ENCODE assay signal across 15 cellular contexts in genomic region chr7:77702451-77703219, GRCh38. TPM values are rescaled to one million over a fixed set of nuclear protein-coding genes. Genes with fewer than 3 reads are reported as not detected.
DNase-seq lines count a peak whose midpoint lies in the region; ATAC-seq, FAIRE-seq and TF ChIP-seq lines count a peak whose summit lies in the region.
"Had no signal": no experiment of that assay in that cellular context is flagged by ENCODE, and none has a peak within 500 bp of the region (broad histone marks: within the 10 kb centered on the region; RNA-seq: fewer than 3 reads in every experiment).

No MANE protein-coding gene starts in this region.

- intact Hi-C loops in MCF 10A (cut with micrococcal nuclease) (no loop called here), mammary epithelial cell (cut with micrococcal nuclease) (no loop called here)

- no peak overlapping the region for H2AFZ ChIP-seq in mammary epithelial cell (ENCODE audit: low read depth, low read length)

- dilution Hi-C loops in mammary epithelial cell (cut with HindIII; ENCODE audit: low sequenced_read_pairs), result no loop called here

- no peak overlapping the region for H3K4me3 ChIP-seq in mammary epithelial cell (replicated peaks in 1 of 3; ENCODE audit: insufficient read depth in 1 of 3, low read depth in 2 of 3, low read length in 3 of 3)
- H3K4me3 ChIP-seq: lung had no signal

- in situ Hi-C loops in mammary epithelial cell (cut with MboI; ENCODE audit: low sequenced_read_pairs in 2 of 2), result no loop called here

- no peaks in the 10 kb centered on the region for H3K9me3 ChIP-seq in mammary epithelial cell (replicated peaks; ENCODE audit: insufficient read depth, low read length)

- H3K4me2 ChIP-seq in mammary epithelial cell (ENCODE audit: insufficient read depth, low read depth, low read length), result no peak overlapping the region

- H3K36me3 ChIP-seq in mammary epithelial cell (ENCODE audit: insufficient read depth, low read length), result peaks cover 2% of the 10 kb centered on the region

- no peaks in the 10 kb centered on the region for H3K9me3 Mint-ChIP-seq in MCF 10A (ENCODE audit: unreplicated experiment)
- no peaks in the 10 kb centered on the region for H3K9me3 Mint-ChIP-seq in stimulated activated naive CD8-positive, alpha-beta T cell treated with anti-CD3 and anti-CD28 coated beads, Interleukin-15, amount 100 ng/mL, for 72 hours

- ATAC-seq in stimulated activated naive CD8-positive, alpha-beta T cell treated with anti-CD3 and anti-CD28 coated beads, Interleukin-15, amount 100 ng/mL, for 72 hours, result no peak
- no peak for ATAC-seq in GM18907 (IDR thresholded peaks at IDR 0.05; ENCODE audit: unreplicated experiment)

- no peak overlapping the region for H3K4me3 Mint-ChIP-seq in MCF 10A (ENCODE audit: unreplicated experiment)
- peak overlapping the region in 1 of 2 donors; percentile 9 for H3K4me3 Mint-ChIP-seq in stimulated activated naive CD8-positive, alpha-beta T cell treated with anti-CD3 and anti-CD28 coated beads, Interleukin-15, amount 100 ng/mL, for 72 hours

- FAIRE-seq in RCC 7860 (lab: Jason Lieb, UNC), result no peak

- H3K36me3 Mint-ChIP-seq in MCF 10A (ENCODE audit: insufficient read depth, unreplicated experiment), result peaks cover 30% of the 10 kb centered on the region

- H3K27me3 Mint-ChIP-seq in MCF 10A (ENCODE audit: insufficient read depth, unreplicated experiment), result no peaks in the 10 kb centered on the region
- no peaks in the 10 kb centered on the region for H3K27me3 Mint-ChIP-seq in stimulated activated naive CD8-positive, alpha-beta T cell treated with anti-CD3 and anti-CD28 coated beads, Interleukin-15, amount 100 ng/mL, for 72 hours

- POLR2A ChIA-PET in MCF 10A (lab: Yijun Ruan, JAX), result interaction anchor here (1.0 to 1.4 kb wide), 5 partner anchors 9 to 26 kb away, joined by 3 to 6 read pairs (median 3); no protein-coding TSS in a partner anchor

- H3K27ac Mint-ChIP-seq in MCF 10A (ENCODE audit: low read depth, unreplicated experiment), result peak overlapping the region; percentile 39
- H3K27ac Mint-ChIP-seq in stimulated activated naive CD8-positive, alpha-beta T cell treated with anti-CD3 and anti-CD28 coated beads, Interleukin-15, amount 100 ng/mL, for 72 hours, result peak overlapping the region; percentile 2 to 11

- no peaks in the 10 kb centered on the region for H3K4me1 ChIP-seq in mammary epithelial cell (ENCODE audit: insufficient read depth, low read length)

- BruUV-seq in MCF 10A (replicated peaks; lab: Mats Ljungman, UMichigan) (no TSS peak), mammary epithelial cell (replicated peaks; lab: Mats Ljungman, UMichigan) (no TSS peak)

- no peaks in the 10 kb centered on the region for H4K20me1 ChIP-seq in mammary epithelial cell (ENCODE audit: insufficient read depth, low read length)

- WGBS in mammary epithelial cell (ENCODE audit: low coverage, missing lambda C conversion rate), result 80% methylated on average over 4 of the region's 4 CpGs

- no peak overlapping the region for H3K9ac ChIP-seq in mammary epithelial cell (ENCODE audit: insufficient read depth, low read length)

- H3K27me3 ChIP-seq in mammary epithelial cell (ENCODE audit: insufficient read depth, low read length), result no peaks in the 10 kb centered on the region

- H3K79me2 ChIP-seq in mammary epithelial cell (ENCODE audit: insufficient read depth, low read length), result peaks cover 95% of the 10 kb centered on the region

- DNase-seq in MCF 10A (ENCODE audit: unreplicated experiment) (no peak), mammary epithelial cell (no peak), RCC 7860 (ENCODE audit: low spot score) (peak; percentile 30), glomerular visceral epithelial cell (ENCODE audit: extremely low spot score) (peak; percentile 14), GDM1 (lab: John Stamatoyannopoulos, UW) (no peak)
- DNase-seq in stimulated activated naive CD8-positive, alpha-beta T cell treated with anti-CD3 and anti-CD28 coated beads, Interleukin-15, amount 100 ng/mL, for 72 hours, result no peak
- no peak for DNase-seq in stimulated activated CD4-positive, alpha-beta T cell treated with anti-CD3 and anti-CD28 coated beads, Interleukin-12 subunit alpha, Interleukin-12 subunit beta, amount 100 ng/mL, for 4 hours
- DNase-seq: activated naive CD4-positive, alpha-beta T cell treated with Interleukin-2 at 50 U/mL for 16 hours; caudate nucleus; hypothalamus; NCI-H1930; posterior cingulate gyrus; stimulated activated CD4-positive, alpha-beta T cell treated with anti-CD3 and anti-CD28 coated beads, Interleukin-1b, Interleukin-23, amount 100 ng/mL, for 48 hours had no signal

- H3K4me1 Mint-ChIP-seq in MCF 10A (ENCODE audit: insufficient read depth, unreplicated experiment), result peaks cover 26% of the 10 kb centered on the region
- peaks cover 60% of the 10 kb centered on the region for H3K4me1 Mint-ChIP-seq in stimulated activated naive CD8-positive, alpha-beta T cell treated with anti-CD3 and anti-CD28 coated beads, Interleukin-15, amount 100 ng/mL, for 72 hours

- TF ChIP-seq CTCF in MCF 10A (IDR thresholded peaks at IDR 0.05; ENCODE audit: unreplicated experiment), result no peak
- no peak for TF ChIP-seq CTCF in mammary epithelial cell (conservative IDR thresholded peaks at IDR 0.05 in 1 of 2, IDR thresholded peaks at IDR 0.05 in 1 of 2; ENCODE audit: extremely low read depth in 1 of 2, insufficient read depth in 1 of 2, low read depth in 1 of 2, low read length in 2 of 2)

- CTCF ChIA-PET in MCF 10A (lab: Yijun Ruan, JAX), result interaction anchor here (0.6 to 2.6 kb wide), 10 partner anchors 13 to 57 kb away, joined by 3 to 10 read pairs (median 4); no protein-coding TSS in a partner anchor
- CTCF ChIA-PET in mammary epithelial cell (lab: Charles Lee; ENCODE audit: low non-redundant PET), result no interaction called here

- no peak overlapping the region for H3K27ac ChIP-seq in mammary epithelial cell (ENCODE audit: insufficient read depth, low read depth, low read length)

RNA-seq across cellular contexts. Expression of gene RSBN1L, which starts 6.4 kb away (rescaled TPM):
- 10.9 and 12.1 TPM in 2 replicates for total RNA-seq in MCF 10A (2022)
- total RNA-seq in mammary epithelial cell, result 10 to 100 TPM in 1 of 2 donors, 1 to 10 TPM in 1; 8.8 to 12.8 TPM
- polyA plus RNA-seq in mammary epithelial cell, result 5.0 TPM
- 36.5 TPM for polyA minus RNA-seq in mammary epithelial cell

Comparison
In these comparisons a context has a peak if more than half of its experiments do, and no peak if none do; other contexts are left out.
1. DNase-seq: peak in RCC 7860 (single experiment) and glomerular visceral epithelial cell (single experiment); none in MCF 10A (single experiment), mammary epithelial cell (single experiment), stimulated activated naive CD8-positive, alpha-beta T cell treated with anti-CD3 and anti-CD28 coated beads, Interleukin-15, amount 100 ng/mL, for 72 hours (0 of 2), stimulated activated CD4-positive, alpha-beta T cell treated with anti-CD3 and anti-CD28 coated beads, Interleukin-12 subunit alpha, Interleukin-12 subunit beta, amount 100 ng/mL, for 4 hours (single experiment) and GDM1 (single experiment).